ENCODE assay signal across 1 cellular context in genomic region chr14:68691031-68691864, GRCh38.
TF ChIP-seq lines count a peak whose summit lies in the region.

No MANE protein-coding gene starts in this region.

TF ChIP-seq in K562, 482 proteins besides CTCF, POLR2A, EP300 and RAD21 (continued from another document):
- TF ChIP-seq HES1 (IDR thresholded peaks at IDR 0.05; ENCODE audit: low read depth): no peak
- no peak for TF ChIP-seq WHSC1 (IDR thresholded peaks at IDR 0.05; ENCODE audit: low read length)
- peak; percentile 91 for TF ChIP-seq RFX1 (IDR thresholded peaks at IDR 0.05)
- no peak for TF ChIP-seq ZNF436 (CRISPR knock-in tag; IDR thresholded peaks at IDR 0.05)
- TF ChIP-seq NCOA1 (IDR thresholded peaks at IDR 0.05; ENCODE audit: low read depth): no peak
- TF ChIP-seq JUNB (CRISPR knock-in tag; conservative IDR thresholded peaks at IDR 0.05): no peak
- no peak for TF ChIP-seq RBM34 (IDR thresholded peaks at IDR 0.05; ENCODE audit: borderline replicate concordance, insufficient read depth, low read length)
- TF ChIP-seq COPS2 (conservative IDR thresholded peaks at IDR 0.05): no peak
- TF ChIP-seq GATAD2A (IDR thresholded peaks at IDR 0.05): no peak
- TF ChIP-seq STAT5B (CRISPR knock-in tag; IDR thresholded peaks at IDR 0.05): no peak
- TF ChIP-seq ZNF224 (CRISPR knock-in tag; IDR thresholded peaks at IDR 0.05): no peak
- peak; percentile 49 to 50; a peak in 3 of 4 replicates for TF ChIP-seq KDM1A (IDR thresholded peaks at IDR 0.05)
TF ChIP-seq in K562: peak in this region for 2.
